In genomic region chr20:4220756-4221155, GRCh38 we compare ENCODE assay signal across 26 cellular contexts. TPM values are rescaled to one million over a fixed set of nuclear protein-coding genes. Genes with fewer than 3 reads are reported as not detected.
DNase-seq lines count a peak whose midpoint lies in the region; ATAC-seq, FAIRE-seq and TF ChIP-seq lines count a peak whose summit lies in the region.
"Had no signal": no experiment of that assay in that cellular context is flagged by ENCODE, and none has a peak within 500 bp of the region (broad histone marks: within the 10 kb centered on the region; RNA-seq: fewer than 3 reads in every experiment).

No MANE protein-coding gene starts in this region.

- no TSS peak for BruUV-seq in Calu3 (replicated peaks; lab: Mats Ljungman, UMichigan)

- no peak overlapping the region for H3K4me3 ChIP-seq in A549
- no peak overlapping the region for H3K4me3 ChIP-seq in left ventricle myocardium inferior
- no peak overlapping the region for H3K4me3 ChIP-seq in adrenal gland
- H3K4me3 ChIP-seq: lung had no signal

- H3K4me1 ChIP-seq in A549 (peaks cover 52% of the 10 kb centered on the region), left ventricle myocardium inferior (peaks cover 14% of the 10 kb centered on the region), adrenal gland (replicated peaks in 1 of 2) (peaks cover 15 to 17% of the 10 kb centered on the region in 2 donors)
- H3K4me1 ChIP-seq: foreskin keratinocyte had no signal

- H3K4me2 ChIP-seq in A549: peak overlapping the region; percentile 82

- H3K27me3 ChIP-seq in left ventricle myocardium inferior (ENCODE audit: low read depth) (peaks cover 28% of the 10 kb centered on the region), adrenal gland (peaks cover 18% of the 10 kb centered on the region)

- H3K27me3 Mint-ChIP-seq in Calu3 (ENCODE audit: unreplicated experiment): peaks cover 44% of the 10 kb centered on the region
- peaks cover 38 to 57% (median 48%) of the 10 kb centered on the region in 3 donors for H3K27me3 Mint-ChIP-seq in naive B cell

- 67% methylated on average over 6 of the region's 6 CpGs for WGBS in A549 (ENCODE audit: missing lambda C conversion rate)
- 82 to 91% (median 87%) methylated on average over 6 of the region's 6 CpGs for WGBS in adrenal gland, 4 donors

- no peak for TF ChIP-seq POLR2A in A549 (IDR thresholded peaks at IDR 0.05; ENCODE audit: low read length)
- TF ChIP-seq POLR2A in adrenal gland (IDR thresholded peaks at IDR 0.05): no peak

- peak; percentile 22 to 23 for ATAC-seq in A549
- ATAC-seq in SK-N-SH treated with all-trans-retinoic acid at 6 μM for 48 hours: peak; percentile 2; the same call in 2 of the 3 replicates
- no peak for ATAC-seq in naive B cell (ENCODE audit: low read depth in 2 of 2)

- DNase-seq in A549 (ENCODE audit: low read depth in 1 of 2, low spot score in 1 of 2) (no peak), Calu3 (no peak), naive B cell (no peak), left ventricle myocardium inferior (no peak), germinal center (ENCODE audit: low spot score) (no peak), adrenal gland (no peak), frontal cortex (ENCODE audit: low spot score in 2 of 2) (no peak)
- DNase-seq: effector memory CD4-positive, alpha-beta T cell; NCI-H1048; NCI-H187 treated with DMSO at 0.1 percent for 48 hours; NCI-H774; Right ventricle myocardium superior; sigmoid colon had no signal

- H3K4me1 Mint-ChIP-seq in Calu3 (ENCODE audit: low read depth, unreplicated experiment) (peaks cover 16% of the 10 kb centered on the region), naive B cell (peaks cover 4 to 8% (median 6%) of the 10 kb centered on the region in 3 donors)

- H3K36me3 Mint-ChIP-seq in Calu3 (ENCODE audit: insufficient read depth, unreplicated experiment) (peaks cover 4% of the 10 kb centered on the region), naive B cell (no peaks in the 10 kb centered on the region)
- H3K36me3 Mint-ChIP-seq: activated naive CD8-positive, alpha-beta T cell had no signal

- FAIRE-seq in A549 (lab: Jason Lieb, UNC) (no peak), frontal cortex (lab: Jason Lieb, UNC) (no peak)
- FAIRE-seq: colon, keratinocyte, pancreas, TTC549, urothelium cell line had no signal

- H3K27ac Mint-ChIP-seq in Calu3 (ENCODE audit: unreplicated experiment) (no peak overlapping the region), naive B cell (peak overlapping the region in 1 of 6 donors; percentile 72)
- H3K27ac Mint-ChIP-seq: activated naive CD8-positive, alpha-beta T cell had no signal

- TF ChIP-seq RAD21 in A549 (conservative IDR thresholded peaks at IDR 0.05 in 1 of 2, IDR thresholded peaks at IDR 0.05 in 1 of 2): no peak

- H3K36me3 ChIP-seq in left ventricle myocardium inferior (no peaks in the 10 kb centered on the region), adrenal gland (replicated peaks in 1 of 2) (no peaks in the 10 kb centered on the region)
- H3K36me3 ChIP-seq: pancreas, sigmoid colon had no signal

- H3K4me3 Mint-ChIP-seq in Calu3 (ENCODE audit: low read depth, unreplicated experiment) (peak overlapping the region; percentile 71), naive B cell (peak overlapping the region in 5 of 8 donors; percentile 10 to 61 (median 41))

- H3K9me3 Mint-ChIP-seq in Calu3 (ENCODE audit: low read depth, unreplicated experiment) (no peaks in the 10 kb centered on the region), naive B cell (peaks cover 0 to 1% (median 0%) of the 10 kb centered on the region in 7 donors)

- intact Hi-C loops in Calu3 (cut with micrococcal nuclease; ENCODE audit: unreplicated experiment): no loop called here
- intact Hi-C loops in left ventricle myocardium inferior (cut with micrococcal nuclease): no loop called here
- intact Hi-C loops in adrenal gland (cut with DNase I): no loop called here

- POLR2A ChIA-PET in A549 (lab: Yijun Ruan, JAX): no interaction called here

- H3K27ac ChIP-seq in A549: peak overlapping the region; percentile 79 to 88
- H3K27ac ChIP-seq in left ventricle myocardium inferior (replicated peaks): no peak overlapping the region
- no peak overlapping the region for H3K27ac ChIP-seq in adrenal gland
- H3K27ac ChIP-seq: foreskin keratinocyte, pancreas had no signal

- TF ChIP-seq EP300 in A549 (IDR thresholded peaks at IDR 0.05): no peak

- CTCF ChIA-PET in A549 (lab: Yijun Ruan, JAX) (interaction anchor here (0.7 to 0.8 kb wide), 2 partner anchors 14 to 118 kb away, joined by 3 to 4 read pairs; no protein-coding TSS in a partner anchor), Calu3 (lab: Charles Lee) (interaction anchor here (0.5 to 0.6 kb wide), 2 partner anchors 140 to 321 kb away, joined by 4 to 7 read pairs; no protein-coding TSS in a partner anchor)

- TF ChIP-seq CTCF in A549 (IDR thresholded peaks at IDR 0.05) (no peak), Calu3 (IDR thresholded peaks at IDR 0.05; ENCODE audit: unreplicated experiment) (no peak), left ventricle myocardium inferior (IDR thresholded peaks at IDR 0.05; ENCODE audit: borderline replicate concordance) (no peak), adrenal gland (IDR thresholded peaks at IDR 0.05) (no peak)

- no peaks in the 10 kb centered on the region for H3K9me3 ChIP-seq in A549
- no peaks in the 10 kb centered on the region for H3K9me3 ChIP-seq in left ventricle myocardium inferior (replicated peaks)
- H3K9me3 ChIP-seq in adrenal gland (replicated peaks in 1 of 3): no peaks in the 10 kb centered on the region
- H3K9me3 ChIP-seq: pancreas, sigmoid colon had no signal

TF ChIP-seq in A549, 52 proteins besides CTCF, POLR2A, EP300 and RAD21:
- no peak for TF ChIP-seq CBX2 (IDR thresholded peaks at IDR 0.05; ENCODE audit: borderline replicate concordance, low read depth)
- TF ChIP-seq, protein P1, sequence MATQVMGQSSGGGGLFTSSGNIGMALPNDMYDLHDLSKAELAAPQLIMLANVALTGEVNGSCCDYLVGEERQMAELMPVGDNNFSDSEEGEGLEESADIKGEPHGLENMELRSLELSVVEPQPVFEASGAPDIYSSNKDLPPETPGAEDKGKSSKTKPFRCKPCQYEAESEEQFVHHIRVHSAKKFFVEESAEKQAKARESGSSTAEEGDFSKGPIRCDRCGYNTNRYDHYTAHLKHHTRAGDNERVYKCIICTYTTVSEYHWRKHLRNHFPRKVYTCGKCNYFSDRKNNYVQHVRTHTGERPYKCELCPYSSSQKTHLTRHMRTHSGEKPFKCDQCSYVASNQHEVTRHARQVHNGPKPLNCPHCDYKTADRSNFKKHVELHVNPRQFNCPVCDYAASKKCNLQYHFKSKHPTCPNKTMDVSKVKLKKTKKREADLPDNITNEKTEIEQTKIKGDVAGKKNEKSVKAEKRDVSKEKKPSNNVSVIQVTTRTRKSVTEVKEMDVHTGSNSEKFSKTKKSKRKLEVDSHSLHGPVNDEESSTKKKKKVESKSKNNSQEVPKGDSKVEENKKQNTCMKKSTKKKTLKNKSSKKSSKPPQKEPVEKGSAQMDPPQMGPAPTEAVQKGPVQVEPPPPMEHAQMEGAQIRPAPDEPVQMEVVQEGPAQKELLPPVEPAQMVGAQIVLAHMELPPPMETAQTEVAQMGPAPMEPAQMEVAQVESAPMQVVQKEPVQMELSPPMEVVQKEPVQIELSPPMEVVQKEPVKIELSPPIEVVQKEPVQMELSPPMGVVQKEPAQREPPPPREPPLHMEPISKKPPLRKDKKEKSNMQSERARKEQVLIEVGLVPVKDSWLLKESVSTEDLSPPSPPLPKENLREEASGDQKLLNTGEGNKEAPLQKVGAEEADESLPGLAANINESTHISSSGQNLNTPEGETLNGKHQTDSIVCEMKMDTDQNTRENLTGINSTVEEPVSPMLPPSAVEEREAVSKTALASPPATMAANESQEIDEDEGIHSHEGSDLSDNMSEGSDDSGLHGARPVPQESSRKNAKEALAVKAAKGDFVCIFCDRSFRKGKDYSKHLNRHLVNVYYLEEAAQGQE (IDR thresholded peaks at IDR 0.05): no peak
- no peak for TF ChIP-seq EHF (CRISPR knock-in tag; IDR thresholded peaks at IDR 0.05)
- TF ChIP-seq CBX8 (IDR thresholded peaks at IDR 0.05): no peak

TF ChIP-seq in SK-N-SH treated with all-trans-retinoic acid at 6 μM for 48 hours, 23 proteins besides CTCF, POLR2A, EP300 and RAD21 (continues in another document):
- no peak for TF ChIP-seq RARB (CRISPR knock-in tag; IDR thresholded peaks at IDR 0.05)
- TF ChIP-seq CSDC2 (CRISPR knock-in tag; IDR thresholded peaks at IDR 0.05): no peak
- no peak for TF ChIP-seq ZNF565 (CRISPR knock-in tag; conservative IDR thresholded peaks at IDR 0.05; ENCODE audit: low read depth)
- no peak for TF ChIP-seq ISL1 (CRISPR knock-in tag; IDR thresholded peaks at IDR 0.05)
- TF ChIP-seq TSHZ2 (CRISPR knock-in tag; IDR thresholded peaks at IDR 0.05): no peak
- TF ChIP-seq ZNF8 (CRISPR knock-in tag; IDR thresholded peaks at IDR 0.05): no peak

RNA-seq across cellular contexts. Expression of gene ADRA1D, which starts 28.3 kb away (rescaled TPM):
- polyA plus RNA-seq in A549 (2011; rRNA removed) (2.9 and 3.3 TPM in 2 replicates), A549 (2017; fragmentation: RNase III; extraction: RNeasy Plus Mini Kit Qiagen cat#74134 plus additional on column Dnase treatment) (1.7 to 3.0 TPM (median 2.3 TPM) in 3 replicates), naive B cell (ENCODE audit: low read depth in 6 of 6) (not detected), adrenal gland (under 1 TPM; 0.26 to 0.88 (median 0.48) TPM)
- 3.5 and 6.7 TPM in 2 replicates for polyA plus RNA-seq in A549 (2012; cell fraction: cytosol; rRNA removed)
- polyA plus RNA-seq in A549 (2012; cell fraction: nucleus; rRNA removed): 7.9 and 11.3 TPM in 2 replicates
- 3.0 and 3.4 TPM in 2 replicates for polyA minus RNA-seq in A549 (2011; rRNA and poly(A)+ RNA removed)
- total RNA-seq in Calu3 (2022) (not detected in 2 replicates), left ventricle myocardium inferior (0.16 TPM), adrenal gland (1 to 10 TPM in 2 of 8 donors, under 1 TPM in 6; 0.24 to 2.2 (median 0.52) TPM), frontal cortex (0.41 TPM)
- total RNA-seq: foreskin keratinocyte, G401, HT1080, myocyte, subcutaneous adipose tissue had no signal
- polyA plus RNA-seq: keratinocyte had no signal

Comparison
In these comparisons a context has a peak if more than half of its experiments do, and no peak if none do; other contexts are left out.
1. ATAC-seq: peak in A549 (2 of 2) and SK-N-SH treated with all-trans-retinoic acid at 6 μM for 48 hours (single experiment); none in naive B cell (0 of 2).
2. H3K27ac ChIP-seq: peak in A549 (2 of 2); none in left ventricle myocardium inferior (single experiment) and adrenal gland (0 of 5).